ENCODE assay signal across 13 cellular contexts in the genomic region with DNA sequence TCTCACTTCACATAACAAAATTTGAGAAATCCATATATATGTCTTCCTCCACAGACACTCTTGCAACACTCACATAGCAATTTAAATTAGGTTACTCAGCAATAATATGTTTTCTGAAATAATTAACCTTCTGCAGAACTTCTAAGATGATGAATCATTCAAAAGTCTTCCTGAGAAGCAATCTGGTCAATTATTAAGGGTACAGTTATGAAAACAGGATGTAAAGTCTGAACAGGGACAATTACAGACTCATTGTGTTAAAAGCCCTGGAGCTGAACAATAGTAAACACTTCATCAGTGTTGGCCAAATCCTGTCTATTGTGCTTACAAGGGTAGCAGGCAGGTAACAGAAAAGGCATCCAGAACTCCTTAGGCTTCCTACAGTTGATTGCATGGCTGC.
A peak's percentile ranks its signal among the peaks of the same experiment; 100 is the strongest.
DNase-seq lines count a peak whose midpoint lies in the region; ATAC-seq, FAIRE-seq and TF ChIP-seq lines count a peak whose summit lies in the region.
"Had no signal": no experiment of that assay in that cellular context is flagged by ENCODE, and none has a peak within 500 bp of the region (broad histone marks: within the 10 kb centered on the region; RNA-seq: fewer than 3 reads in every experiment).

No MANE protein-coding gene starts in this region.

- TF ChIP-seq CTCF in foreskin fibroblast (IDR thresholded peaks at IDR 0.05; ENCODE audit: low read depth, low read length), result no peak
- TF ChIP-seq CTCF in kidney (IDR thresholded peaks at IDR 0.05; ENCODE audit: borderline replicate concordance, extremely low read depth, insufficient read depth), result no peak

- H3K4me3 ChIP-seq in foreskin fibroblast (ENCODE audit: low read depth in 1 of 2, low read length in 2 of 2) (no peak overlapping the region), kidney (ENCODE audit: low read length in 2 of 2) (no peak overlapping the region)
- H3K4me3 ChIP-seq: gastroesophageal sphincter had no signal

- H3K36me3 ChIP-seq in kidney (ENCODE audit: control insufficient read depth in 1 of 2, insufficient read depth in 2 of 2, low read length in 2 of 2), result no peaks in the 10 kb centered on the region
- H3K36me3 ChIP-seq: gastroesophageal sphincter had no signal

- peaks cover 13 to 30% (median 21%) of the 10 kb centered on the region in 5 donors for H3K27me3 Mint-ChIP-seq in naive thymus-derived CD8-positive, alpha-beta T cell
- peaks cover 4% of the 10 kb centered on the region for H3K27me3 Mint-ChIP-seq in activated naive CD4-positive, alpha-beta T cell treated with anti-CD3 and anti-CD28 coated beads, Interleukin-2, amount 10 ng/mL, durations not matched to agents 7 days and 5 days

- intact Hi-C loops in kidney (cut with DNase I), result no loop called here

- H3K27ac Mint-ChIP-seq in naive thymus-derived CD8-positive, alpha-beta T cell, result no peak overlapping the region
- no peak overlapping the region for H3K27ac Mint-ChIP-seq in activated naive CD4-positive, alpha-beta T cell treated with anti-CD3 and anti-CD28 coated beads, Interleukin-2, amount 10 ng/mL, durations not matched to agents 7 days and 5 days
- H3K27ac Mint-ChIP-seq: activated naive CD4-positive, alpha-beta T cell treated with anti-CD3 and anti-CD28 coated beads, Interleukin-2, amount 50 U/mL, for 72 hours had no signal

- no peak overlapping the region for H3K9ac ChIP-seq in kidney (ENCODE audit: low read length in 2 of 2)

- no peaks in the 10 kb centered on the region for H3K4me1 Mint-ChIP-seq in naive thymus-derived CD8-positive, alpha-beta T cell
- H3K4me1 Mint-ChIP-seq in activated naive CD4-positive, alpha-beta T cell treated with anti-CD3 and anti-CD28 coated beads, Interleukin-2, amount 10 ng/mL, durations not matched to agents 7 days and 5 days, result no peaks in the 10 kb centered on the region

- FAIRE-seq in kidney (lab: Jason Lieb, UNC), result no peak

- ATAC-seq in GM21619 (IDR thresholded peaks at IDR 0.05; ENCODE audit: unreplicated experiment), result peak; percentile 97
- no peak for ATAC-seq in naive thymus-derived CD8-positive, alpha-beta T cell
- ATAC-seq: activated naive CD4-positive, alpha-beta T cell treated with anti-CD3 and anti-CD28 coated beads, Interleukin-2, amount 50 U/mL, for 72 hours; gastroesophageal sphincter had no signal

- no peak overlapping the region for H3K4me3 Mint-ChIP-seq in naive thymus-derived CD8-positive, alpha-beta T cell
- no peak overlapping the region for H3K4me3 Mint-ChIP-seq in activated naive CD4-positive, alpha-beta T cell treated with anti-CD3 and anti-CD28 coated beads, Interleukin-2, amount 10 ng/mL, durations not matched to agents 7 days and 5 days

- DNase-seq in EL (peak; percentile 68), M059J (ENCODE audit: low read depth) (peak; percentile 81), foreskin fibroblast (peak; percentile 67 to 75), iPS-NIHi11 (ENCODE audit: low spot score) (no peak), kidney (no peak)
- DNase-seq in naive thymus-derived CD8-positive, alpha-beta T cell, result no peak
- DNase-seq in activated naive CD4-positive, alpha-beta T cell treated with anti-CD3 and anti-CD28 coated beads, Interleukin-2, amount 10 ng/mL, durations not matched to agents 7 days and 5 days, result no peak
- DNase-seq: DMS 273 treated with DMSO at 0.1 percent for 48 hours, NCI-H146, nucleus accumbens had no signal

- POLR2A ChIA-PET in naive thymus-derived CD8-positive, alpha-beta T cell (lab: Charles Lee), result no interaction called here

- H3K9me3 ChIP-seq in kidney (ENCODE audit: control insufficient read depth in 1 of 2, low read length in 2 of 2), result no peaks in the 10 kb centered on the region
- H3K9me3 ChIP-seq: gastroesophageal sphincter had no signal

- no peak overlapping the region for H3K27ac ChIP-seq in kidney (ENCODE audit: low read depth in 2 of 2, low read length in 2 of 2)
- H3K27ac ChIP-seq: gastroesophageal sphincter had no signal

- no peaks in the 10 kb centered on the region for H3K36me3 Mint-ChIP-seq in naive thymus-derived CD8-positive, alpha-beta T cell
- H3K36me3 Mint-ChIP-seq in activated naive CD4-positive, alpha-beta T cell treated with anti-CD3 and anti-CD28 coated beads, Interleukin-2, amount 10 ng/mL, durations not matched to agents 7 days and 5 days, result no peaks in the 10 kb centered on the region
- H3K36me3 Mint-ChIP-seq: activated naive CD4-positive, alpha-beta T cell treated with anti-CD3 and anti-CD28 coated beads, Interleukin-2, amount 50 U/mL, for 72 hours had no signal

- H3K4me1 ChIP-seq in kidney (ENCODE audit: control insufficient read depth in 1 of 2, insufficient read depth in 1 of 2, low read depth in 1 of 2, low read length in 2 of 2), result peaks cover 0 to 6% of the 10 kb centered on the region in 2 donors

- H3K9me3 Mint-ChIP-seq in naive thymus-derived CD8-positive, alpha-beta T cell, result no peaks in the 10 kb centered on the region
- H3K9me3 Mint-ChIP-seq in activated naive CD4-positive, alpha-beta T cell treated with anti-CD3 and anti-CD28 coated beads, Interleukin-2, amount 10 ng/mL, durations not matched to agents 7 days and 5 days, result no peaks in the 10 kb centered on the region
- H3K9me3 Mint-ChIP-seq: activated naive CD4-positive, alpha-beta T cell treated with anti-CD3 and anti-CD28 coated beads, Interleukin-2, amount 50 U/mL, for 72 hours had no signal

- CTCF ChIA-PET in activated naive CD4-positive, alpha-beta T cell treated with anti-CD3 and anti-CD28 coated beads, Interleukin-2, amount 10 ng/mL, durations not matched to agents 7 days and 5 days (lab: Charles Lee), result no interaction called here

Comparison
In these comparisons a context has a peak if more than half of its experiments do, and no peak if none do; other contexts are left out.
1. DNase-seq: peak in EL (single experiment), M059J (single experiment) and foreskin fibroblast (2 of 2); none in naive thymus-derived CD8-positive, alpha-beta T cell (0 of 10), iPS-NIHi11 (single experiment), kidney (single experiment) and activated naive CD4-positive, alpha-beta T cell treated with anti-CD3 and anti-CD28 coated beads, Interleukin-2, amount 10 ng/mL, durations not matched to agents 7 days and 5 days (single experiment).